ENCODE assay signal across 1 cellular context in the genomic region with DNA sequence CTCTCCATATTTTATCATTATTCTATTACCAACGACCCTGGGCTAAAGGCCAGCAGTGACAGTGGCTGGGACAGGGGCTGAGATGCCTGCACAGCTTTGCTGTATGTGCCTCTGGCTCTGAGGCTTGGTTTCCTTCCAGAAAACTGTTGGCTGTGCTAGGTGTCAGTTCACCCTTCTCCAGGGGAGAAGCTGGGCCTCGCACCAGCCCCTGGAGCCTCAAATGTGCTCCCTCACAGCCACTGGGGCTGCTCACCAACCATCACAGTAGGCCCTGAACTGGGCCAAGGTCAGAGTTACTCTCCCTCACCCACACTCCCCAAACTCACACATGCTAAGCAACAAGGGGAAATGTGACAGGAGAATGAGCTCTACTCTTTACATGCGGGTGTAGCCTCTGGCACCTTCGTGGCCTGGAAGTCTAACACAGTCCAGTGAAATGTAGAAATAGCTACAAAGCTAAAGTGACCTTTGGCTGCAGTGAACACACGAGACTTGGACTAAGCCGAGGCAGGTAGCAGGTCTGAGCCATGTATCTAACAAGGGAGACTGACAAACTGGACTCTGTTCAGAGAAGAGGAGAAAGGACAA.
TF ChIP-seq lines count a peak whose summit lies in the region.

No MANE protein-coding gene starts in this region.

TF ChIP-seq in H1, 55 proteins besides CTCF, POLR2A, EP300 and RAD21:
- TF ChIP-seq GABPA (IDR thresholded peaks at IDR 0.05; ENCODE audit: borderline replicate concordance, insufficient read depth, low read length) (no peak), JUND (IDR thresholded peaks at IDR 0.05; ENCODE audit: low read length) (no peak), E2F6 (IDR thresholded peaks at IDR 0.05) (no peak), PHF8 (conservative IDR thresholded peaks at IDR 0.05; ENCODE audit: low read depth, low read length) (no peak), SUZ12 (IDR thresholded peaks at IDR 0.05; ENCODE audit: low read length) (no peak), CHD1 (IDR thresholded peaks at IDR 0.05; ENCODE audit: low read depth, low read length) (no peak), EZH2 (IDR thresholded peaks at IDR 0.05; ENCODE audit: low read depth, low read length, severe bottlenecking) (no peak), KDM1A (IDR thresholded peaks at IDR 0.05; ENCODE audit: borderline replicate concordance, low read length) (no peak), CBX8 (IDR thresholded peaks at IDR 0.05; ENCODE audit: borderline replicate concordance, low read depth, low read length) (no peak), FOSL1 (IDR thresholded peaks at IDR 0.05; ENCODE audit: insufficient read depth, low read depth, low read length) (no peak), TBP (IDR thresholded peaks at IDR 0.05; ENCODE audit: low read depth, low read length) (no peak), SIRT6 (IDR thresholded peaks at IDR 0.05; ENCODE audit: low read length) (no peak), NANOG (IDR thresholded peaks at IDR 0.05; ENCODE audit: insufficient read depth, low read depth, low read length, poor library complexity, severe bottlenecking) (no peak), HDAC2 (IDR thresholded peaks at IDR 0.05; ENCODE audit: borderline replicate concordance in 1 of 2, low read depth in 2 of 2, low read length in 2 of 2) (no peak), USF2 (IDR thresholded peaks at IDR 0.05; ENCODE audit: low read length) (no peak), POU5F1 (IDR thresholded peaks at IDR 0.05; ENCODE audit: low read depth, low read length) (no peak), CTBP2 (IDR thresholded peaks at IDR 0.05; ENCODE audit: borderline replicate concordance, insufficient read depth, insufficient read length, low read length) (no peak), RFX5 (IDR thresholded peaks at IDR 0.05; ENCODE audit: borderline replicate concordance, low read depth, low read length) (no peak), TAF7 (optimal IDR thresholded peaks at IDR 0.05; ENCODE audit: borderline replicate concordance, low read depth, low read length) (no peak)
